In genomic region chr10:44628921-44629320, GRCh38 we compare ENCODE assay signal across 10 cellular contexts.
DNase-seq lines count a peak whose midpoint lies in the region; TF ChIP-seq lines count a peak whose summit lies in the region.
"Had no signal": no experiment of that assay in that cellular context is flagged by ENCODE, and none has a peak within 500 bp of the region (broad histone marks: within the 10 kb centered on the region; RNA-seq: fewer than 3 reads in every experiment).

No MANE protein-coding gene starts in this region.

- in situ Hi-C loops in G401 (cut with HindIII; ENCODE audit: low sequenced_read_pairs), result no loop called here

- CTCF ChIA-PET in Calu3 (lab: Charles Lee), result no interaction called here

- H3K27ac Mint-ChIP-seq in Calu3 (ENCODE audit: unreplicated experiment), result peak overlapping the region; percentile 47
- H3K27ac Mint-ChIP-seq in osteocyte (ENCODE audit: unreplicated experiment), result peak overlapping the region; percentile 88

- BruUV-seq in Calu3 (replicated peaks; lab: Mats Ljungman, UMichigan), result no TSS peak

- no peaks in the 10 kb centered on the region for H3K36me3 Mint-ChIP-seq in Calu3 (ENCODE audit: insufficient read depth, unreplicated experiment)
- no peaks in the 10 kb centered on the region for H3K36me3 Mint-ChIP-seq in osteocyte (ENCODE audit: unreplicated experiment)

- no peaks in the 10 kb centered on the region for H3K27me3 Mint-ChIP-seq in Calu3 (ENCODE audit: unreplicated experiment)
- no peaks in the 10 kb centered on the region for H3K27me3 Mint-ChIP-seq in osteocyte (ENCODE audit: unreplicated experiment)

- no peaks in the 10 kb centered on the region for H3K9me3 Mint-ChIP-seq in Calu3 (ENCODE audit: low read depth, unreplicated experiment)
- H3K9me3 Mint-ChIP-seq in osteocyte (ENCODE audit: unreplicated experiment), result no peaks in the 10 kb centered on the region

- no peak overlapping the region for H3K4me3 ChIP-seq in epithelial cell of proximal tubule (ENCODE audit: low read depth, low read length)

- H3K4me1 Mint-ChIP-seq in Calu3 (ENCODE audit: low read depth, unreplicated experiment) (no peaks in the 10 kb centered on the region), osteocyte (ENCODE audit: unreplicated experiment) (peaks cover 31% of the 10 kb centered on the region)

- DNase-seq in Calu3 (no peak), MV-4-11 (lab: John Stamatoyannopoulos, UW) (peak; percentile 38), epithelial cell of proximal tubule (ENCODE audit: low read depth) (peak; percentile 42), osteocyte (ENCODE audit: extremely low spot score, unreplicated experiment) (no peak), NCI-H526 treated with DMSO at 0.1 percent for 48 hours (lab: John Stamatoyannopoulos, UW) (no peak), G401 (ENCODE audit: low spot score) (no peak), OCI-M2 (lab: John Stamatoyannopoulos, UW; ENCODE audit: unreplicated experiment) (no peak)
- DNase-seq in stimulated activated CD4-positive, alpha-beta T cell treated with anti-CD3 and anti-CD28 coated beads, Interleukin-15, amount 100 ng/mL, for 24 hours, result no peak
- DNase-seq: activated gamma-delta T cell, NCI-H2029 treated with DMSO at 0.1 percent for 48 hours had no signal

- intact Hi-C loops in Calu3 (cut with micrococcal nuclease; ENCODE audit: unreplicated experiment), result loop anchor here (10.0 kb wide), 1 partner anchor 64 kb away; no protein-coding TSS in a partner anchor

- peak overlapping the region; percentile 22 for H3K4me3 Mint-ChIP-seq in Calu3 (ENCODE audit: low read depth, unreplicated experiment)
- H3K4me3 Mint-ChIP-seq in osteocyte (ENCODE audit: unreplicated experiment), result peak overlapping the region; percentile 1

- no peak for TF ChIP-seq CTCF in Calu3 (IDR thresholded peaks at IDR 0.05; ENCODE audit: unreplicated experiment)
- TF ChIP-seq CTCF in epithelial cell of proximal tubule (conservative IDR thresholded peaks at IDR 0.05; ENCODE audit: low read depth, low read length), result no peak
- no peak for TF ChIP-seq CTCF in osteocyte (IDR thresholded peaks at IDR 0.05)

Comparison
In these comparisons a context has a peak if more than half of its experiments do, and no peak if none do; other contexts are left out.
1. DNase-seq: peak in MV-4-11 (single experiment) and epithelial cell of proximal tubule (single experiment); none in Calu3 (single experiment), osteocyte (single experiment), NCI-H526 treated with DMSO at 0.1 percent for 48 hours (single experiment), stimulated activated CD4-positive, alpha-beta T cell treated with anti-CD3 and anti-CD28 coated beads, Interleukin-15, amount 100 ng/mL, for 24 hours (single experiment), G401 (single experiment) and OCI-M2 (single experiment).